ENCODE assay signal across 9 cellular contexts in the genomic region with DNA sequence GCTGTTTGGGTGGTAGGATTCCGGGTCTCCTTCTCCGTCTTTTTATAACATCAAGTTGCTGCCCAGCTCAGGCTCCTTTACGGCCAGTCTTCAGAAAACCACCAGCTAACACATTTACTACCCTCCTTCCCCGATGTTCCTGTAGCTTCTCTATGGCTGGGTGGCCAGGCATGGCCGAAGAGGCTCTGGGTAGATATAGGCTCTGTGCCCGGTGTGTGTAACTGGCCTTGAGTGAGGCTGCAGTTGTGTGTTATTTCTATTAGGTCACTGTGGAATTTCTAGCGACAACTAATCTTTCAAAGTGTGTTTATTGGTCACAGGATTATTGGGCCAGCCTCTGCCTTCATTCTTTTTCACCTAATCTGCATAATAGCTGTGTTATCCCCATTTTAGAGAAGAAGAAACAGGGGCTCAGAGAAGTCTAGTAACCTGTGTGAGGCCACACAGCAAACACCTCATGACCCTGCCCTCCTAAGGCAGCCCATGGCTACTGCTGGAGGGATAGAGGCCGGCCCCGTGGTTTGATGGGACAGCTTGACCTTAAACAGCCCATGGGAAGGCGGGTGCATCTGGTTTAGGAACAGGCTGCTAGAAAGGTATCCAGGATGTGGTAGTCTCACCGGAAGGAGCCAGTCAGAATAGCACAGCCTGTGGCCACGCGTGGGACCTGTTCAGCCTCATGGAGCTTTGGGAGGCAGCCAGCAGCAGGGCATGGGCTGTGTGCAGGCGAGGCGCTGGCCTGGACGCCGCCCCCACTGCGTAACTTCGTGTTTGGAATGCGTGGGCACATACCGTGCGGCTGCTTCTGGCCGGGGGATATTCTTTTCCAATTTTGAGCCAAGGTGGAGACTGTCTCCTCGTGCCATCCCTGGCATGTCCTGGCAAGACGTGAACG. TPM values are rescaled to one million over a fixed set of nuclear protein-coding genes. Genes with fewer than 3 reads are reported as not detected.
DNase-seq lines count a peak whose midpoint lies in the region; ATAC-seq and TF ChIP-seq lines count a peak whose summit lies in the region.
"Had no signal": no experiment of that assay in that cellular context is flagged by ENCODE, and none has a peak within 500 bp of the region (broad histone marks: within the 10 kb centered on the region; RNA-seq: fewer than 3 reads in every experiment).

No MANE protein-coding gene starts in this region.

- DNase-seq in CD14-positive monocyte (ENCODE audit: low spot score) (peak; percentile 13), caudate nucleus (lab: John Stamatoyannopoulos, UW) (peak in 2 of 61 donors; percentile 18 to 27), posterior vena cava (ENCODE audit: low spot score) (peak; percentile 74), Right ventricle myocardium inferior (ENCODE audit: missing footprints) (no peak), superior temporal gyrus (ENCODE audit: extremely low spot score) (no peak)
- DNase-seq in T-helper 2 cell treated with Interferon-gamma antibody and Interleukin-4, amounts not matched to agents 5 μg/mL and 100 μg/mL, for 36 hours (ENCODE audit: low spot score) = peak; percentile 27
- DNase-seq: NCI-H510A treated with DMSO at 0.1 percent for 48 hours had no signal

- peaks cover 0 to 4% (median 0%) of the 10 kb centered on the region in 7 donors for H3K9me3 Mint-ChIP-seq in CD14-positive monocyte
- no peaks in the 10 kb centered on the region for H3K9me3 Mint-ChIP-seq in T-helper 2 cell treated with Interferon-gamma antibody and Interleukin-4, amounts not matched to agents 5 μg/mL and 100 μg/mL, for 36 hours

- no peaks in the 10 kb centered on the region for H3K36me3 Mint-ChIP-seq in CD14-positive monocyte
- H3K36me3 Mint-ChIP-seq in T-helper 2 cell treated with Interferon-gamma antibody and Interleukin-4, amounts not matched to agents 5 μg/mL and 100 μg/mL, for 36 hours (ENCODE audit: low read depth) = no peaks in the 10 kb centered on the region

- H3K27ac ChIP-seq in caudate nucleus (ENCODE audit: low read depth, low read length) = peak overlapping the region; percentile 46

- peaks cover 21% of the 10 kb centered on the region for H3K4me1 Mint-ChIP-seq in CD14-positive monocyte
- H3K4me1 Mint-ChIP-seq in T-helper 2 cell treated with Interferon-gamma antibody and Interleukin-4, amounts not matched to agents 5 μg/mL and 100 μg/mL, for 36 hours (ENCODE audit: low read depth) = peaks cover 12% of the 10 kb centered on the region

- H3K27ac Mint-ChIP-seq in CD14-positive monocyte = no peak overlapping the region
- H3K27ac Mint-ChIP-seq in T-helper 2 cell treated with Interferon-gamma antibody and Interleukin-4, amounts not matched to agents 5 μg/mL and 100 μg/mL, for 36 hours = no peak overlapping the region

- no peak for ATAC-seq in HG03565 (IDR thresholded peaks at IDR 0.05; ENCODE audit: unreplicated experiment)
- ATAC-seq in GM18502 (IDR thresholded peaks at IDR 0.05; ENCODE audit: poor library complexity, unreplicated experiment) = no peak
- no peak for ATAC-seq in Right ventricle myocardium inferior

- H3K27me3 Mint-ChIP-seq in CD14-positive monocyte (ENCODE audit: low read depth in 3 of 3) = peaks cover 19 to 56% (median 23%) of the 10 kb centered on the region in 3 donors
- H3K27me3 Mint-ChIP-seq in T-helper 2 cell treated with Interferon-gamma antibody and Interleukin-4, amounts not matched to agents 5 μg/mL and 100 μg/mL, for 36 hours (ENCODE audit: low read depth) = peaks cover 7% of the 10 kb centered on the region

- intact Hi-C loops in CD14-positive monocyte (cut with micrococcal nuclease) = no loop called here
- intact Hi-C loops in posterior vena cava (cut with DNase I) = no loop called here
- intact Hi-C loops in Right ventricle myocardium inferior (cut with DNase I) = no loop called here

- TF ChIP-seq CTCF in CD14-positive monocyte (IDR thresholded peaks at IDR 0.05) = no peak

- H3K4me3 Mint-ChIP-seq in CD14-positive monocyte = no peak overlapping the region
- H3K4me3 Mint-ChIP-seq in T-helper 2 cell treated with Interferon-gamma antibody and Interleukin-4, amounts not matched to agents 5 μg/mL and 100 μg/mL, for 36 hours = peak overlapping the region; percentile 27

RNA-seq across cellular contexts. Expression of a gene that starts 29.7 kb away (rescaled TPM):
- 1 to 10 TPM in 1 of 2 donors, under 1 TPM in 1; 0.84 to 4.7 TPM for polyA plus RNA-seq in CD14-positive monocyte
- 100 to 1,000 TPM; 152 to 276 TPM for total RNA-seq in posterior vena cava
- total RNA-seq in Right ventricle myocardium inferior = 41.6 TPM

RNA-seq across cellular contexts. Expression of a gene that starts 36.6 kb away (rescaled TPM):
- not detected for polyA plus RNA-seq in CD14-positive monocyte
- total RNA-seq in posterior vena cava (not detected), Right ventricle myocardium inferior (not detected)

Comparison
In these comparisons a context has a peak if more than half of its experiments do, and no peak if none do; other contexts are left out.
1. DNase-seq: peak in CD14-positive monocyte (single experiment), T-helper 2 cell treated with Interferon-gamma antibody and Interleukin-4, amounts not matched to agents 5 μg/mL and 100 μg/mL, for 36 hours (single experiment) and posterior vena cava (single experiment); none in Right ventricle myocardium inferior (single experiment) and superior temporal gyrus (single experiment).